Comparison of ENCODE assay signal across 8 cellular contexts in genomic region chr10:43229208-43230061, GRCh38. TPM values are rescaled to one million over a fixed set of nuclear protein-coding genes. Genes with fewer than 3 reads are reported as not detected.
DNase-seq lines count a peak whose midpoint lies in the region; TF ChIP-seq lines count a peak whose summit lies in the region.

No MANE protein-coding gene starts in this region.

- peak overlapping the region; percentile 53 for H3K4me3 ChIP-seq in endodermal cell (ENCODE audit: low read length)
- H3K4me3 ChIP-seq in neural cell (ENCODE audit: low read length): peak overlapping the region; percentile 57

- TF ChIP-seq EP300 in neural cell (conservative IDR thresholded peaks at IDR 0.05; ENCODE audit: poor library complexity, severe bottlenecking): no peak

- TF ChIP-seq CTCF in Calu3 (IDR thresholded peaks at IDR 0.05; ENCODE audit: unreplicated experiment) (no peak), endodermal cell (conservative IDR thresholded peaks at IDR 0.05) (peak; percentile 22), neural cell (IDR thresholded peaks at IDR 0.05; ENCODE audit: poor library complexity, severe bottlenecking) (no peak)

- no peak overlapping the region for H3K4me2 ChIP-seq in neural cell (ENCODE audit: low read length)

- H3K36me3 ChIP-seq in endodermal cell (ENCODE audit: control insufficient read depth, insufficient read depth, low read length) (no peaks in the 10 kb centered on the region), neural cell (ENCODE audit: insufficient read depth, low read length) (no peaks in the 10 kb centered on the region)

- peak; percentile 60 for DNase-seq in Calu3
- DNase-seq in activated CD4-positive, alpha-beta T cell treated with anti-CD3 and anti-CD28 coated beads for 48 hours: peak; percentile 30
- peak; percentile 86 for DNase-seq in endodermal cell
- DNase-seq in COR-L47 (lab: John Stamatoyannopoulos, UW): no peak
- DNase-seq in NAMALWA (ENCODE audit: low spot score): no peak
- DNase-seq in SIG-M5 treated with dmso at 0.1 percent for 504 hours (lab: John Stamatoyannopoulos, UW; ENCODE audit: unreplicated experiment): no peak
- no peak for DNase-seq in CD1c-positive myeloid dendritic cell (ENCODE audit: extremely low spot score)

- intact Hi-C loops in Calu3 (cut with micrococcal nuclease; ENCODE audit: unreplicated experiment): no loop called here

- H3K27ac Mint-ChIP-seq in Calu3 (ENCODE audit: unreplicated experiment): no peak overlapping the region
- H3K27ac Mint-ChIP-seq in endodermal cell: no peak overlapping the region

- no TSS peak for BruUV-seq in Calu3 (replicated peaks; lab: Mats Ljungman, UMichigan)

- no peaks in the 10 kb centered on the region for H3K4me1 ChIP-seq in endodermal cell (ENCODE audit: control insufficient read depth, insufficient read depth, low read length)

- no peaks in the 10 kb centered on the region for H3K9me3 Mint-ChIP-seq in Calu3 (ENCODE audit: low read depth, unreplicated experiment)
- no peaks in the 10 kb centered on the region for H3K9me3 Mint-ChIP-seq in endodermal cell

- H3K27me3 ChIP-seq in endodermal cell (ENCODE audit: control insufficient read depth, insufficient read depth, low read length, poor library complexity, severe bottlenecking): peaks cover 58% of the 10 kb centered on the region
- H3K27me3 ChIP-seq in neural cell (ENCODE audit: insufficient read depth, low read depth, low read length): peaks cover 42% of the 10 kb centered on the region

- H3K79me2 ChIP-seq in neural cell (replicated peaks; ENCODE audit: insufficient read depth, low read length): no peaks in the 10 kb centered on the region

- H4K20me1 ChIP-seq in neural cell (ENCODE audit: insufficient read depth): no peaks in the 10 kb centered on the region

- no peak for TF ChIP-seq RAD21 in neural cell (conservative IDR thresholded peaks at IDR 0.05)

- H2AFZ ChIP-seq in neural cell (ENCODE audit: low read depth, low read length): no peak overlapping the region

- no peaks in the 10 kb centered on the region for H3K9me2 ChIP-seq in neural cell (ENCODE audit: insufficient read depth, low read length)

- peaks cover 65% of the 10 kb centered on the region for H3K27me3 Mint-ChIP-seq in Calu3 (ENCODE audit: unreplicated experiment)
- peaks cover 76% of the 10 kb centered on the region for H3K27me3 Mint-ChIP-seq in endodermal cell (ENCODE audit: insufficient read depth)

- 2 to 3% methylated on average over 37 to 99 of the region's 99 CpGs for WGBS in endodermal cell (ENCODE audit: insufficient coverage in 1 of 2, insufficient read length in 1 of 2), 2 experiments

- peaks cover 7% of the 10 kb centered on the region for H3K36me3 Mint-ChIP-seq in Calu3 (ENCODE audit: insufficient read depth, unreplicated experiment)
- no peaks in the 10 kb centered on the region for H3K36me3 Mint-ChIP-seq in endodermal cell (ENCODE audit: low read depth)

- H3K9ac ChIP-seq in endodermal cell (ENCODE audit: extremely low read depth, low read length, poor library complexity, severe bottlenecking): no peak overlapping the region
- no peak overlapping the region for H3K9ac ChIP-seq in neural cell (ENCODE audit: low read length)

- H3K4me1 Mint-ChIP-seq in Calu3 (ENCODE audit: low read depth, unreplicated experiment) (peaks cover 9% of the 10 kb centered on the region), endodermal cell (peaks cover 7% of the 10 kb centered on the region)

- H3K27ac ChIP-seq in endodermal cell (ENCODE audit: low read depth, low read length) (no peak overlapping the region), neural cell (ENCODE audit: low read length) (no peak overlapping the region)

- H3F3A ChIP-seq in neural cell (ENCODE audit: insufficient read depth, low read length, poor library complexity, severe bottlenecking): no peaks in the 10 kb centered on the region

- CTCF ChIA-PET in Calu3 (lab: Charles Lee): no interaction called here

- H3K4me3 Mint-ChIP-seq in Calu3 (ENCODE audit: low read depth, unreplicated experiment): peak overlapping the region; percentile 77
- peak overlapping the region; percentile 55 for H3K4me3 Mint-ChIP-seq in endodermal cell

- H3K9me3 ChIP-seq in endodermal cell (ENCODE audit: control insufficient read depth, low read length): no peaks in the 10 kb centered on the region
- no peaks in the 10 kb centered on the region for H3K9me3 ChIP-seq in neural cell (ENCODE audit: low read length)

TF ChIP-seq in neural cell, 6 proteins besides CTCF, POLR2A, EP300 and RAD21:
- TF ChIP-seq EZH2 (IDR thresholded peaks at IDR 0.05; ENCODE audit: borderline replicate concordance, insufficient read depth, low read length, poor library complexity, severe bottlenecking) (peak; percentile 68), MXI1 (conservative IDR thresholded peaks at IDR 0.05; ENCODE audit: poor library complexity, severe bottlenecking) (no peak)

RNA-seq across cellular contexts. Expression of gene RASGEF1A, which starts 37.4 kb away (rescaled TPM):
- total RNA-seq in Calu3 (2022) (1.0 and 1.4 TPM in 2 replicates), endodermal cell (10 to 100 TPM in 1 of 2 donors, 1 to 10 TPM in 1; 8.1 to 13.4 TPM)
- 5.3 TPM for polyA plus RNA-seq in endodermal cell (2013, experiment 1 of 2)
- polyA plus RNA-seq in endodermal cell (2013, experiment 2 of 2): 4.2 TPM
- 8.7 and 10.5 TPM in 2 replicates for polyA plus RNA-seq in neural cell
- 11.5 and 13.6 TPM in 2 replicates for polyA minus RNA-seq in neural cell

Comparison
In these comparisons a context has a peak if more than half of its experiments do, and no peak if none do; other contexts are left out.
1. DNase-seq: peak in Calu3 (single experiment), activated CD4-positive, alpha-beta T cell treated with anti-CD3 and anti-CD28 coated beads for 48 hours (single experiment) and endodermal cell (single experiment); none in COR-L47 (single experiment), NAMALWA (single experiment), SIG-M5 treated with dmso at 0.1 percent for 504 hours (single experiment) and CD1c-positive myeloid dendritic cell (single experiment).